ENCODE assay signal across 1 cellular context in the genomic region with DNA sequence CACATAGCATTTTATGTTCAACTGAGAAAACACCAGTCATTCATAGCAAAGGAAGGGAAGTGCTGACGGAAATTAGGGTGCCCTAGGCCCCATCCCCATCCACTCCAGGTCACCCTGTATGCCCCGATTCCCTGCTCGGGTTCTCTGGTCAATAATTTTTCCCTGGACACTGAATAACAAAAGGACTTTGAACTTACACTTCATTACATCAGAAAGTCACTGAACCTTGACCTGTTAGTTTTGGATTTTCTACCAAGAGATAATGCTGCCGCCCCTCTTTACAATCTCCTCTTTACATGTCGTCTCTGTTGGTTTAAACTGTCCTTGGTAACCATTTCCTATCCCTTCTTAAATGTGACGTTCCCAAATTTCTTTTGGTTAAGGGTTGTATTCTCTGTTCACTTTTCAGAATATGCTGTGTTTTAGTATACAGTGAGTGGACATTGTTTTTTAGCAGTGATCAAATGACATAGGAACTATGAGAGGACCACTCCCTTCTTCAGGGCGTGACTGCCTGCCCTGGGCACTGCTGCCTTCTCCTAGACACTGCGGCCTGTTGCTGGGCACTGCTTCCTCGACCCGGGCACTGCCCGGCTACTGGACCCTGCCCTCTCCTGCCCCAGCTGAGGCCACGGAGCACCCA.
TF ChIP-seq lines count a peak whose summit lies in the region.

No MANE protein-coding gene starts in this region.

TF ChIP-seq in HepG2, 621 proteins besides CTCF, POLR2A, EP300 and RAD21 (continued from another document):
- TF ChIP-seq ZNF24 (IDR thresholded peaks at IDR 0.05), result 0 out of 2 replicates have a peak, but pooled peaks have one; percentile 45
- no peak for TF ChIP-seq SRY (CRISPR knock-in tag; IDR thresholded peaks at IDR 0.05)
- TF ChIP-seq ZNF460 (CRISPR knock-in tag; IDR thresholded peaks at IDR 0.05; ENCODE audit: borderline replicate concordance), result no peak
- peak; percentile 97 for TF ChIP-seq RXRB (CRISPR knock-in tag; IDR thresholded peaks at IDR 0.05; ENCODE audit: borderline replicate concordance)
- peak; percentile 97 for TF ChIP-seq PAXIP1 (CRISPR knock-in tag; conservative IDR thresholded peaks at IDR 0.05)
- no peak for TF ChIP-seq KDM1A (CRISPR knock-in tag; IDR thresholded peaks at IDR 0.05)
- peak; percentile 46; the same call in 1 of the 2 replicates for TF ChIP-seq FOSL1 (CRISPR knock-in tag; IDR thresholded peaks at IDR 0.05; ENCODE audit: borderline replicate concordance)
- TF ChIP-seq MEIS1 (CRISPR knock-in tag; IDR thresholded peaks at IDR 0.05; ENCODE audit: borderline replicate concordance), result peak; percentile 69
- TF ChIP-seq ZNF629 (CRISPR knock-in tag; conservative IDR thresholded peaks at IDR 0.05), result 0 out of 2 replicates have a peak, but pooled peaks have one; percentile 30
- peak; percentile 53; the same call in 1 of the 2 replicates for TF ChIP-seq MTERF4 (CRISPR knock-in tag; IDR thresholded peaks at IDR 0.05)
- TF ChIP-seq REL (CRISPR knock-in tag; conservative IDR thresholded peaks at IDR 0.05), result 0 out of 2 replicates have a peak, but pooled peaks have one; percentile 69
- TF ChIP-seq TBL1XR1 (IDR thresholded peaks at IDR 0.05; ENCODE audit: borderline replicate concordance, low read length, partially characterized antibody), result peak; percentile 84
- 0 out of 2 replicates have a peak, but pooled peaks have one; percentile 17 for TF ChIP-seq CREB1 (IDR thresholded peaks at IDR 0.05)
- TF ChIP-seq CREB1 (CRISPR knock-in tag; IDR thresholded peaks at IDR 0.05), result peak; percentile 71
- no peak for TF ChIP-seq GZF1 (CRISPR knock-in tag; IDR thresholded peaks at IDR 0.05)
- 0 out of 2 replicates have a peak, but pooled peaks have one; percentile 19 for TF ChIP-seq MXD4 (CRISPR knock-in tag; IDR thresholded peaks at IDR 0.05)
- TF ChIP-seq DDIT3 (CRISPR knock-in tag; IDR thresholded peaks at IDR 0.05), result 0 out of 2 replicates have a peak, but pooled peaks have one; percentile 66
- peak; percentile 78 for TF ChIP-seq SAP130 (CRISPR knock-in tag; IDR thresholded peaks at IDR 0.05; ENCODE audit: low read depth)
- no peak for TF ChIP-seq ZNF101 (CRISPR knock-in tag; IDR thresholded peaks at IDR 0.05; ENCODE audit: borderline replicate concordance, low read depth)
- TF ChIP-seq POGZ (CRISPR knock-in tag; IDR thresholded peaks at IDR 0.05), result peak; percentile 51; the same call in 1 of the 2 replicates
- TF ChIP-seq, protein P1, sequence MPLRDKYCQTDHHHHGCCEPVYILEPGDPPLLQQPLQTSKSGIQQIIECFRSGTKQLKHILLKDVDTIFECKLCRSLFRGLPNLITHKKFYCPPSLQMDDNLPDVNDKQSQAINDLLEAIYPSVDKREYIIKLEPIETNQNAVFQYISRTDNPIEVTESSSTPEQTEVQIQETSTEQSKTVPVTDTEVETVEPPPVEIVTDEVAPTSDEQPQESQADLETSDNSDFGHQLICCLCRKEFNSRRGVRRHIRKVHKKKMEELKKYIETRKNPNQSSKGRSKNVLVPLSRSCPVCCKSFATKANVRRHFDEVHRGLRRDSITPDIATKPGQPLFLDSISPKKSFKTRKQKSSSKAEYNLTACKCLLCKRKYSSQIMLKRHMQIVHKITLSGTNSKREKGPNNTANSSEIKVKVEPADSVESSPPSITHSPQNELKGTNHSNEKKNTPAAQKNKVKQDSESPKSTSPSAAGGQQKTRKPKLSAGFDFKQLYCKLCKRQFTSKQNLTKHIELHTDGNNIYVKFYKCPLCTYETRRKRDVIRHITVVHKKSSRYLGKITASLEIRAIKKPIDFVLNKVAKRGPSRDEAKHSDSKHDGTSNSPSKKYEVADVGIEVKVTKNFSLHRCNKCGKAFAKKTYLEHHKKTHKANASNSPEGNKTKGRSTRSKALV (CRISPR knock-in tag; IDR thresholded peaks at IDR 0.05), result 0 out of 2 replicates have a peak, but pooled peaks have one; percentile 34
- TF ChIP-seq YEATS2 (CRISPR knock-in tag; IDR thresholded peaks at IDR 0.05; ENCODE audit: borderline replicate concordance), result peak; percentile 1; the same call in 1 of the 2 replicates
- peak; percentile 77 for TF ChIP-seq PITX1 (CRISPR knock-in tag; IDR thresholded peaks at IDR 0.05)
- 0 out of 2 replicates have a peak, but pooled peaks have one; percentile 57 for TF ChIP-seq ELF4 (CRISPR knock-in tag; IDR thresholded peaks at IDR 0.05; ENCODE audit: borderline replicate concordance)
- TF ChIP-seq NFYC (CRISPR knock-in tag; IDR thresholded peaks at IDR 0.05), result peak; percentile 6; the same call in 1 of the 2 replicates
- TF ChIP-seq ZNF33B (CRISPR knock-in tag; IDR thresholded peaks at IDR 0.05), result no peak
- peak; percentile 56; the same call in 1 of the 2 replicates for TF ChIP-seq JUN (CRISPR knock-in tag; IDR thresholded peaks at IDR 0.05)
- TF ChIP-seq ZC3H13 (CRISPR knock-in tag; IDR thresholded peaks at IDR 0.05), result peak; percentile 89; the same call in 1 of the 2 replicates
- no peak for TF ChIP-seq GPN1 (CRISPR knock-in tag; IDR thresholded peaks at IDR 0.05; ENCODE audit: borderline replicate concordance)
- peak; percentile 71; the same call in 1 of the 2 replicates for TF ChIP-seq KLF9 (CRISPR knock-in tag; IDR thresholded peaks at IDR 0.05; ENCODE audit: low read depth)
- TF ChIP-seq PHF5A (CRISPR knock-in tag; IDR thresholded peaks at IDR 0.05; ENCODE audit: low read depth, unreplicated experiment), result peak; percentile 73
- TF ChIP-seq CEBPG (CRISPR knock-in tag; IDR thresholded peaks at IDR 0.05), result peak; percentile 91
- peak; percentile 78 for TF ChIP-seq ZBTB25 (CRISPR knock-in tag; IDR thresholded peaks at IDR 0.05)
- peak; percentile 85 for TF ChIP-seq SOX5 (CRISPR knock-in tag; IDR thresholded peaks at IDR 0.05; ENCODE audit: borderline replicate concordance)
- no peak for TF ChIP-seq ZNF720 (CRISPR knock-in tag; IDR thresholded peaks at IDR 0.05)
- 0 out of 2 replicates have a peak, but pooled peaks have one; percentile 36 for TF ChIP-seq ZNF747 (CRISPR knock-in tag; IDR thresholded peaks at IDR 0.05; ENCODE audit: borderline replicate concordance)
- TF ChIP-seq ZKSCAN8 (CRISPR knock-in tag; IDR thresholded peaks at IDR 0.05; ENCODE audit: borderline replicate concordance), result peak; percentile 41; the same call in 1 of the 2 replicates
- peak; percentile 97 for TF ChIP-seq GATAD2A (CRISPR knock-in tag; IDR thresholded peaks at IDR 0.05)
- peak; percentile 81; the same call in 1 of the 2 replicates for TF ChIP-seq ZNF609 (CRISPR knock-in tag; IDR thresholded peaks at IDR 0.05; ENCODE audit: borderline replicate concordance)
- TF ChIP-seq IRX3 (CRISPR knock-in tag; IDR thresholded peaks at IDR 0.05; ENCODE audit: borderline replicate concordance, low read depth), result 0 out of 2 replicates have a peak, but pooled peaks have one; percentile 24
- TF ChIP-seq, protein P2, sequence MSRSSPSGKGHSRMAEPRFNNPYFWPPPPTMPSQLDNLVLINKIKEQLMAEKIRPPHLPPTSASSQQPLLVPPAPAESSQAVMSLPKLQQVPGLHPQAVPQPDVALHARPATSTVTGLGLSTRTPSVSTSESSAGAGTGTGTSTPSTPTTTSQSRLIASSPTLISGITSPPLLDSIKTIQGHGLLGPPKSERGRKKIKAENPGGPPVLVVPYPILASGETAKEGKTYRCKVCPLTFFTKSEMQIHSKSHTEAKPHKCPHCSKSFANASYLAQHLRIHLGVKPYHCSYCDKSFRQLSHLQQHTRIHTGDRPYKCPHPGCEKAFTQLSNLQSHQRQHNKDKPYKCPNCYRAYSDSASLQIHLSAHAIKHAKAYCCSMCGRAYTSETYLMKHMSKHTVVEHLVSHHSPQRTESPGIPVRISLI (CRISPR knock-in tag; IDR thresholded peaks at IDR 0.05; ENCODE audit: borderline replicate concordance), result peak; percentile 57; the same call in 1 of the 2 replicates
- peak; percentile 77 for TF ChIP-seq ZMAT3 (CRISPR knock-in tag; conservative IDR thresholded peaks at IDR 0.05)
- TF ChIP-seq MYC (CRISPR knock-in tag; IDR thresholded peaks at IDR 0.05; ENCODE audit: borderline replicate concordance), result 0 out of 2 replicates have a peak, but pooled peaks have one; percentile 6
TF ChIP-seq in HepG2: peak in this region for 215.
